Comparison of ENCODE assay signal across 10 cellular contexts in genomic region chr3:184016169-184016570, GRCh38. TPM values are rescaled to one million over a fixed set of nuclear protein-coding genes. Genes with fewer than 3 reads are reported as not detected.
DNase-seq lines count a peak whose midpoint lies in the region; ATAC-seq and TF ChIP-seq lines count a peak whose summit lies in the region.
"Had no signal": no experiment of that assay in that cellular context is flagged by ENCODE, and none has a peak within 500 bp of the region (broad histone marks: within the 10 kb centered on the region; RNA-seq: fewer than 3 reads in every experiment).

No MANE protein-coding gene starts in this region.

- intact Hi-C loops in left ventricle myocardium inferior (cut with micrococcal nuclease) (loop anchor here (10.0 kb wide), 1 partner anchor 121 kb away; no protein-coding TSS in a partner anchor), Right ventricle myocardium inferior (cut with DNase I) (loop anchor here (2.0 to 10.0 kb wide), 5 partner anchors 116 to 319 kb away; partner anchors contain the start of genes ABCF3 and FAM131A), lower lobe of right lung (cut with DNase I) (loop anchor here (10.0 kb wide), 1 partner anchor 121 kb away; no protein-coding TSS in a partner anchor)

- POLR2A ChIA-PET in activated CD4-positive, alpha-beta memory T cell treated with anti-CD3 and anti-CD28 coated beads, Interleukin-2, amount 10 ng/mL, durations not matched to agents 7 days and 5 days (lab: Charles Lee) = no interaction called here

- DNase-seq in left ventricle myocardium inferior = no peak
- DNase-seq in Right ventricle myocardium inferior (ENCODE audit: missing footprints) = no peak
- DNase-seq in activated CD4-positive, alpha-beta memory T cell treated with anti-CD3 and anti-CD28 coated beads, Interleukin-2, amount 10 ng/mL, durations not matched to agents 7 days and 5 days = no peak
- no peak for DNase-seq in lower lobe of right lung
- no peak for DNase-seq in type B pancreatic cell (ENCODE audit: extremely low spot score, unreplicated experiment)
- DNase-seq in GM10266 (ENCODE audit: extremely low spot score) = no peak
- no peak for DNase-seq in A172 (ENCODE audit: low spot score)
- DNase-seq in caudate nucleus (lab: John Stamatoyannopoulos, UW) = no peak
- DNase-seq: NCI-H2227 treated with DMSO at 0.1 percent for 48 hours had no signal

- H3K27me3 Mint-ChIP-seq in activated CD4-positive, alpha-beta memory T cell treated with anti-CD3 and anti-CD28 coated beads, Interleukin-2, amount 10 ng/mL, durations not matched to agents 7 days and 5 days = peaks cover 11% of the 10 kb centered on the region
- H3K27me3 Mint-ChIP-seq in type B pancreatic cell = peaks cover 6% of the 10 kb centered on the region

- ATAC-seq in Right ventricle myocardium inferior (no peak), lower lobe of right lung (no peak)

- TF ChIP-seq CTCF in left ventricle myocardium inferior (IDR thresholded peaks at IDR 0.05; ENCODE audit: borderline replicate concordance) (no peak), lower lobe of right lung (IDR thresholded peaks at IDR 0.05) (no peak), type B pancreatic cell (conservative IDR thresholded peaks at IDR 0.05) (no peak), GM10266 (IDR thresholded peaks at IDR 0.05; ENCODE audit: control insufficient read depth, insufficient read depth, low read depth, missing control alignments) (no peak)

- CTCF ChIA-PET in activated CD4-positive, alpha-beta memory T cell treated with anti-CD3 and anti-CD28 coated beads, Interleukin-2, amount 10 ng/mL, durations not matched to agents 7 days and 5 days (lab: Charles Lee) = interaction anchor here (0.6 to 2.9 kb wide), 6 partner anchors 17 to 132 kb away, joined by 3 to 20 read pairs (median 10); partner anchors contain the start of gene PARL

- H3K9me3 ChIP-seq in left ventricle myocardium inferior (replicated peaks) (no peaks in the 10 kb centered on the region), lower lobe of right lung (no peaks in the 10 kb centered on the region)
- H3K9me3 ChIP-seq: mucosa of descending colon had no signal

- peaks cover 33% of the 10 kb centered on the region for H3K4me1 Mint-ChIP-seq in activated CD4-positive, alpha-beta memory T cell treated with anti-CD3 and anti-CD28 coated beads, Interleukin-2, amount 10 ng/mL, durations not matched to agents 7 days and 5 days
- H3K4me1 Mint-ChIP-seq in type B pancreatic cell (ENCODE audit: unreplicated experiment) = peaks cover 28% of the 10 kb centered on the region

- peaks cover 51% of the 10 kb centered on the region for H3K4me1 ChIP-seq in left ventricle myocardium inferior
- H3K4me1 ChIP-seq in lower lobe of right lung = peaks cover 11% of the 10 kb centered on the region

- H3K4me3 Mint-ChIP-seq in activated CD4-positive, alpha-beta memory T cell treated with anti-CD3 and anti-CD28 coated beads, Interleukin-2, amount 10 ng/mL, durations not matched to agents 7 days and 5 days = peak overlapping the region; percentile 99
- peak overlapping the region; percentile 84 for H3K4me3 Mint-ChIP-seq in type B pancreatic cell

- no peaks in the 10 kb centered on the region for H3K9me3 Mint-ChIP-seq in activated CD4-positive, alpha-beta memory T cell treated with anti-CD3 and anti-CD28 coated beads, Interleukin-2, amount 10 ng/mL, durations not matched to agents 7 days and 5 days
- no peaks in the 10 kb centered on the region for H3K9me3 Mint-ChIP-seq in type B pancreatic cell

- H3K36me3 Mint-ChIP-seq in activated CD4-positive, alpha-beta memory T cell treated with anti-CD3 and anti-CD28 coated beads, Interleukin-2, amount 10 ng/mL, durations not matched to agents 7 days and 5 days (ENCODE audit: low read depth) = peaks cover 11% of the 10 kb centered on the region
- peaks cover 19% of the 10 kb centered on the region for H3K36me3 Mint-ChIP-seq in type B pancreatic cell

- peak overlapping the region; percentile 93 for H3K27ac ChIP-seq in left ventricle myocardium inferior (replicated peaks)
- H3K27ac ChIP-seq in lower lobe of right lung = no peak overlapping the region
- H3K27ac ChIP-seq in caudate nucleus (ENCODE audit: low read depth, low read length) = no peak overlapping the region

- H3K36me3 ChIP-seq in left ventricle myocardium inferior = peaks cover 29% of the 10 kb centered on the region
- peaks cover 22% of the 10 kb centered on the region for H3K36me3 ChIP-seq in lower lobe of right lung

- no peak overlapping the region for H3K27ac Mint-ChIP-seq in activated CD4-positive, alpha-beta memory T cell treated with anti-CD3 and anti-CD28 coated beads, Interleukin-2, amount 10 ng/mL, durations not matched to agents 7 days and 5 days
- peak overlapping the region; percentile 78 for H3K27ac Mint-ChIP-seq in type B pancreatic cell

- no peaks in the 10 kb centered on the region for H3K27me3 ChIP-seq in left ventricle myocardium inferior (ENCODE audit: low read depth)
- H3K27me3 ChIP-seq in lower lobe of right lung (ENCODE audit: low read depth) = no peaks in the 10 kb centered on the region

- peak overlapping the region; percentile 96 for H3K4me3 ChIP-seq in left ventricle myocardium inferior
- peak overlapping the region; percentile 2 for H3K4me3 ChIP-seq in lower lobe of right lung
- H3K4me3 ChIP-seq: mucosa of descending colon had no signal

RNA-seq across cellular contexts. Expression of gene ABCC5, which starts 1.5 kb away (rescaled TPM):
- total RNA-seq in left ventricle myocardium inferior (49.4 TPM), Right ventricle myocardium inferior (48.2 TPM), lower lobe of right lung (38.0 TPM), type B pancreatic cell (ENCODE audit: low replicate concordance) (39.3 and 61.2 TPM in 2 replicates)
- 10 to 100 TPM; 24.1 to 25.3 TPM for total RNA-seq in activated CD4-positive, alpha-beta memory T cell treated with anti-CD3 and anti-CD28 coated beads, Interleukin-2, amount 10 ng/mL, durations not matched to agents 7 days and 5 days
- 12.8 and 16.6 TPM in 2 replicates for total RNA-seq in A172 (2014; rRNA removed; shearing (Covaris generic))

RNA-seq across cellular contexts. Expression of gene HTR3D, which starts 15.4 kb away (rescaled TPM):
- total RNA-seq in left ventricle myocardium inferior (not detected), Right ventricle myocardium inferior (not detected), lower lobe of right lung (not detected), type B pancreatic cell (ENCODE audit: low replicate concordance) (not detected in 2 replicates)
- total RNA-seq in activated CD4-positive, alpha-beta memory T cell treated with anti-CD3 and anti-CD28 coated beads, Interleukin-2, amount 10 ng/mL, durations not matched to agents 7 days and 5 days = not detected
- total RNA-seq in A172 (2014; rRNA removed; shearing (Covaris generic)) = not detected in 2 replicates
- total RNA-seq: mucosa of descending colon had no signal

RNA-seq across cellular contexts. Expression of gene HTR3C, which starts 36.7 kb away (rescaled TPM):
- total RNA-seq in left ventricle myocardium inferior (not detected), Right ventricle myocardium inferior (not detected), lower lobe of right lung (0.44 TPM), type B pancreatic cell (ENCODE audit: low replicate concordance) (not detected in 2 replicates)
- total RNA-seq in activated CD4-positive, alpha-beta memory T cell treated with anti-CD3 and anti-CD28 coated beads, Interleukin-2, amount 10 ng/mL, durations not matched to agents 7 days and 5 days = not detected
- total RNA-seq in A172 (2014; rRNA removed; shearing (Covaris generic)) = not detected in 2 replicates
